ENCODE assay signal across 2 cellular contexts in the genomic region with DNA sequence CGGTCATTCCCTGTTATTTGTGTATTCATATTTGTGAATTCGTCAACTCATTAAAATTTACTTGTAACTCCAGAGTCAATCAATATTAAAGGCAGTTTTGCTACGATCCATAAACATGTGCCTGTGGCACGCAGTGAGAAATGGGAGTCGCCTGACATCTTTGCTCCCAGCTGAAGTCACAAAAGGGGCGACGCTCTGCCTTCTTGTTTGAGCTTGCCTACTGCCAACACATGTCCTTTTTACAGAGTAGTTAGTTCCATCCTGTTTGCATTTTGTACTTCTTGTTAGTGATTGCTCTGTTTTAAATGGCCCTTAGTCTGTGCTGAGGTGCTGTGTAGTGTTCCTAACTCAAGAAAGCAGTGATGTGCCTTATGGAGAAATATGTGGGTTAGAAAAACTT.
TF ChIP-seq lines count a peak whose summit lies in the region.

No MANE protein-coding gene starts in this region.

TF ChIP-seq in endothelial cell of umbilical vein, 7 proteins besides CTCF, POLR2A, EP300 and RAD21 (continued from another document):
- TF ChIP-seq, protein P1, sequence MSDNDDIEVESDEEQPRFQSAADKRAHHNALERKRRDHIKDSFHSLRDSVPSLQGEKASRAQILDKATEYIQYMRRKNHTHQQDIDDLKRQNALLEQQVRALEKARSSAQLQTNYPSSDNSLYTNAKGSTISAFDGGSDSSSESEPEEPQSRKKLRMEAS (IDR thresholded peaks at IDR 0.05; ENCODE audit: insufficient read depth, insufficient read length), result no peak

TF ChIP-seq in SK-N-SH treated with all-trans-retinoic acid at 6 μM for 48 hours, 23 proteins besides CTCF, POLR2A, EP300 and RAD21 (continued from another document):
- TF ChIP-seq, protein P2, sequence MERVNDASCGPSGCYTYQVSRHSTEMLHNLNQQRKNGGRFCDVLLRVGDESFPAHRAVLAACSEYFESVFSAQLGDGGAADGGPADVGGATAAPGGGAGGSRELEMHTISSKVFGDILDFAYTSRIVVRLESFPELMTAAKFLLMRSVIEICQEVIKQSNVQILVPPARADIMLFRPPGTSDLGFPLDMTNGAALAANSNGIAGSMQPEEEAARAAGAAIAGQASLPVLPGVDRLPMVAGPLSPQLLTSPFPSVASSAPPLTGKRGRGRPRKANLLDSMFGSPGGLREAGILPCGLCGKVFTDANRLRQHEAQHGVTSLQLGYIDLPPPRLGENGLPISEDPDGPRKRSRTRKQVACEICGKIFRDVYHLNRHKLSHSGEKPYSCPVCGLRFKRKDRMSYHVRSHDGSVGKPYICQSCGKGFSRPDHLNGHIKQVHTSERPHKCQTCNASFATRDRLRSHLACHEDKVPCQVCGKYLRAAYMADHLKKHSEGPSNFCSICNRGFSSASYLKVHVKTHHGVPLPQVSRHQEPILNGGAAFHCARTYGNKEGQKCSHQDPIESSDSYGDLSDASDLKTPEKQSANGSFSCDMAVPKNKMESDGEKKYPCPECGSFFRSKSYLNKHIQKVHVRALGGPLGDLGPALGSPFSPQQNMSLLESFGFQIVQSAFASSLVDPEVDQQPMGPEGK (CRISPR knock-in tag; IDR thresholded peaks at IDR 0.05; ENCODE audit: borderline replicate concordance), result no peak
- TF ChIP-seq ZNF70 (CRISPR knock-in tag; IDR thresholded peaks at IDR 0.05) (no peak), ZFP30 (CRISPR knock-in tag; IDR thresholded peaks at IDR 0.05) (no peak)
